In the genomic region with DNA sequence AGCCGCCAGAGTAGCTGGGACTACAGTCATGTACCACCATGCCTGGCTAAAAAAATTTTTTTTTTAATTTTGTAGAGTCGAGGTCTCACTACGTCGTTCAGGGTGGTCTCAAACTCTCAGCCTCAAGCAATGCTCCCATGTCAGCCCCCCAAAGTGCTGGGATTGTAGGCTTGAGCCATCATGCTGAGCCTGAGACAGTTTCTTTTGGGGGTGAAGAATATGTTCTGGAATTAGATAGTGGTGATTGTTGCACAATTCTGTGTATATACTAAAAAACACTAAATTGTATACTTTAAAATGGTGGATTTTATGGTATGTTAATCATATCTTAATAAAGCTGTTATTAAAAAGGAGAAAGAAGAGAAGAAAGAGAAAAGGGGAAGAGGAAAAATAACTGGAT, we compare ENCODE assay signal across 27 cellular contexts. TPM values are rescaled to one million over a fixed set of nuclear protein-coding genes. Genes with fewer than 3 reads are reported as not detected.
"Had no signal": no experiment of that assay in that cellular context is flagged by ENCODE, and none has a peak within 500 bp of the region (broad histone marks: within the 10 kb centered on the region; RNA-seq: fewer than 3 reads in every experiment).

No MANE protein-coding gene starts in this region.

- ATAC-seq: effector memory CD8-positive, alpha-beta T cell; esophagus mucosa; foreskin keratinocyte; gastrocnemius medialis; gastroesophageal sphincter; heart left ventricle; heart right ventricle had no signal

- H3K27me3 ChIP-seq: colonic mucosa, dorsolateral prefrontal cortex, esophagus muscularis mucosa, esophagus squamous epithelium, foreskin keratinocyte, gastrocnemius medialis, gastroesophageal sphincter, heart left ventricle, heart right ventricle had no signal

- H3K4me3 ChIP-seq: colonic mucosa, coronary artery, dorsolateral prefrontal cortex, esophagus muscularis mucosa, esophagus squamous epithelium, gastrocnemius medialis, gastroesophageal sphincter, heart left ventricle, heart right ventricle had no signal

- H3K9me3 ChIP-seq: colonic mucosa, esophagus squamous epithelium, gastrocnemius medialis had no signal

- FAIRE-seq: colon, endometrium, endothelial cell of umbilical vein had no signal

- DNase-seq: colonic mucosa; cortex of kidney; dermis blood vessel endothelial cell; dorsolateral prefrontal cortex; effector CD4-positive, alpha-beta T cell; effector CD8-positive, alpha-beta T cell; effector memory CD4-positive, alpha-beta T cell; effector memory CD8-positive, alpha-beta T cell; endodermal cell; erythroblast; esophagus squamous epithelium; foreskin fibroblast; foreskin keratinocyte; foreskin melanocyte; gastrocnemius medialis; glutamatergic neuron; head of caudate nucleus; heart left ventricle; heart right ventricle had no signal

- H3K36me3 ChIP-seq: colonic mucosa, gastrocnemius medialis, heart left ventricle had no signal

- H3K4me1 ChIP-seq: colonic mucosa, esophagus muscularis mucosa, esophagus squamous epithelium, foreskin keratinocyte, gastrocnemius medialis, gastroesophageal sphincter, heart left ventricle, heart right ventricle had no signal

- H3K27ac ChIP-seq: colonic mucosa, coronary artery, dorsolateral prefrontal cortex, epithelial cell of prostate, esophagus muscularis mucosa, esophagus squamous epithelium, foreskin keratinocyte, gastrocnemius medialis, gastroesophageal sphincter, heart left ventricle, heart right ventricle had no signal

RNA-seq across cellular contexts. Expression of a gene that starts 35.2 kb away (rescaled TPM):
- total RNA-seq: gastrocnemius medialis had no signal
